1 cellular context compared by ENCODE assay signal in the genomic region with DNA sequence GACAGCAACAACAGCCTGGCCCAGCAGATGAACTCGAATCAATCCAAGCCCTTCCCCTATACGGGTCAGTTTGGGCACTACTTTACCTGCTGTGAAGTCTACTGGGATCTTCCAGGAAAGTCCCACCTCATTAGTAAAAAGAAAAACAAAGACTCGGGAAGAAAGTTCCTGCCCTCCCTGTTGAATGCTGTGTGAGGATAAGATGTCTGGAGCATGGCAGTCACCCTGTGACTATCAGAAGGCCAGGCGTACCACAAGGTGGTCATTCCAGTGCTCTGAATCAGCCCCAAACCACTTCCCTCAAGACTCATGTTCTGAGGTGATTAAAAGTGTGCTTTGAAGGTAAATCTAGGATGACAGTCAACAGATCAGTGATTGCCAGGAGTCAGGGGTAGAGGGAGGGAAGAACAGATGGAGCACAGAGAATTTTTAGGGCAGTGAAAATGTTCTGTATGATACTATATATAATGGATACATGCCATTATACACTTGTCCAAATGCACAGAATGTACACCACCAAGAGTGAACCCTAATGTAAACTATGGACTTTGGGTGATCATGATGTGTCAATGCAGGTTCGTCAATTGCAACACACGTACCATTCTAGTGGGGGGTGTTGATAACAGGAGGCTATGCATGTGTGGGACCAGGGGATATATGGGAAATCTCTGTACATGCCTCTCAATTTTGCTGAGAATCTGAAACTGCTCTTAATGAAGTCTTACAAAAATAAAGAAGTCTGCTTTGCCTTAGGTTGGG.
TF ChIP-seq lines count a peak whose summit lies in the region.

No MANE protein-coding gene starts in this region.

TF ChIP-seq in K562, 482 proteins besides CTCF, POLR2A, EP300 and RAD21:
- TF ChIP-seq, protein P1, sequence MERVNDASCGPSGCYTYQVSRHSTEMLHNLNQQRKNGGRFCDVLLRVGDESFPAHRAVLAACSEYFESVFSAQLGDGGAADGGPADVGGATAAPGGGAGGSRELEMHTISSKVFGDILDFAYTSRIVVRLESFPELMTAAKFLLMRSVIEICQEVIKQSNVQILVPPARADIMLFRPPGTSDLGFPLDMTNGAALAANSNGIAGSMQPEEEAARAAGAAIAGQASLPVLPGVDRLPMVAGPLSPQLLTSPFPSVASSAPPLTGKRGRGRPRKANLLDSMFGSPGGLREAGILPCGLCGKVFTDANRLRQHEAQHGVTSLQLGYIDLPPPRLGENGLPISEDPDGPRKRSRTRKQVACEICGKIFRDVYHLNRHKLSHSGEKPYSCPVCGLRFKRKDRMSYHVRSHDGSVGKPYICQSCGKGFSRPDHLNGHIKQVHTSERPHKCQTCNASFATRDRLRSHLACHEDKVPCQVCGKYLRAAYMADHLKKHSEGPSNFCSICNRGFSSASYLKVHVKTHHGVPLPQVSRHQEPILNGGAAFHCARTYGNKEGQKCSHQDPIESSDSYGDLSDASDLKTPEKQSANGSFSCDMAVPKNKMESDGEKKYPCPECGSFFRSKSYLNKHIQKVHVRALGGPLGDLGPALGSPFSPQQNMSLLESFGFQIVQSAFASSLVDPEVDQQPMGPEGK (CRISPR knock-in tag; IDR thresholded peaks at IDR 0.05; ENCODE audit: borderline replicate concordance) = no peak
- no peak for TF ChIP-seq ZNF146 (CRISPR knock-in tag; IDR thresholded peaks at IDR 0.05; ENCODE audit: unreplicated experiment)
- no peak for TF ChIP-seq RBM14 (IDR thresholded peaks at IDR 0.05; ENCODE audit: borderline replicate concordance, insufficient read depth, low read depth, low read length)
- no peak for TF ChIP-seq GABPB1 (CRISPR knock-in tag; IDR thresholded peaks at IDR 0.05)
- TF ChIP-seq STAT5A (IDR thresholded peaks at IDR 0.05; ENCODE audit: borderline replicate concordance, low read length) = peak; percentile 40; the same call in 1 of the 2 replicates
- TF ChIP-seq DACH1 (IDR thresholded peaks at IDR 0.05; ENCODE audit: partially characterized antibody) = no peak
- TF ChIP-seq HDGF (IDR thresholded peaks at IDR 0.05) = no peak
- peak; percentile 89 for TF ChIP-seq TEAD4 (IDR thresholded peaks at IDR 0.05; ENCODE audit: low read length)
- no peak for TF ChIP-seq TEAD4 (CRISPR knock-in tag; IDR thresholded peaks at IDR 0.05; ENCODE audit: borderline replicate concordance)
- TF ChIP-seq KLF16 (IDR thresholded peaks at IDR 0.05) = 0 out of 2 replicates have a peak, but pooled peaks have one; percentile 43
- TF ChIP-seq DMBX1 (CRISPR knock-in tag; IDR thresholded peaks at IDR 0.05; ENCODE audit: borderline replicate concordance) = no peak
- TF ChIP-seq SPI1 (IDR thresholded peaks at IDR 0.05; ENCODE audit: borderline replicate concordance, low read depth, low read length) = 0 out of 2 replicates have a peak, but pooled peaks have one; percentile 5
- TF ChIP-seq NCOR1 (IDR thresholded peaks at IDR 0.05) = peak; percentile 57; the same call in 1 of the 2 replicates
- TF ChIP-seq MTA1 (IDR thresholded peaks at IDR 0.05; ENCODE audit: borderline replicate concordance) = no peak
- no peak for TF ChIP-seq TEAD2 (tag; IDR thresholded peaks at IDR 0.05)
- TF ChIP-seq NFE2L1 (tag; IDR thresholded peaks at IDR 0.05; ENCODE audit: borderline replicate concordance, low read depth) = no peak
- TF ChIP-seq, protein P2, sequence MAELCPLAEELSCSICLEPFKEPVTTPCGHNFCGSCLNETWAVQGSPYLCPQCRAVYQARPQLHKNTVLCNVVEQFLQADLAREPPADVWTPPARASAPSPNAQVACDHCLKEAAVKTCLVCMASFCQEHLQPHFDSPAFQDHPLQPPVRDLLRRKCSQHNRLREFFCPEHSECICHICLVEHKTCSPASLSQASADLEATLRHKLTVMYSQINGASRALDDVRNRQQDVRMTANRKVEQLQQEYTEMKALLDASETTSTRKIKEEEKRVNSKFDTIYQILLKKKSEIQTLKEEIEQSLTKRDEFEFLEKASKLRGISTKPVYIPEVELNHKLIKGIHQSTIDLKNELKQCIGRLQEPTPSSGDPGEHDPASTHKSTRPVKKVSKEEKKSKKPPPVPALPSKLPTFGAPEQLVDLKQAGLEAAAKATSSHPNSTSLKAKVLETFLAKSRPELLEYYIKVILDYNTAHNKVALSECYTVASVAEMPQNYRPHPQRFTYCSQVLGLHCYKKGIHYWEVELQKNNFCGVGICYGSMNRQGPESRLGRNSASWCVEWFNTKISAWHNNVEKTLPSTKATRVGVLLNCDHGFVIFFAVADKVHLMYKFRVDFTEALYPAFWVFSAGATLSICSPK (IDR thresholded peaks at IDR 0.05; ENCODE audit: borderline replicate concordance) = no peak
- 0 out of 2 replicates have a peak, but pooled peaks have one; percentile 36 for TF ChIP-seq JUND (IDR thresholded peaks at IDR 0.05; ENCODE audit: borderline replicate concordance, low read depth, low read length)
- peak; percentile 16; the same call in 1 of the 3 replicates for TF ChIP-seq JUND (tag; IDR thresholded peaks at IDR 0.05; ENCODE audit: borderline replicate concordance, low read depth, low read length)
- no peak for TF ChIP-seq U2AF1 (optimal IDR thresholded peaks at IDR 0.05; ENCODE audit: low read depth, low read length)
- TF ChIP-seq ZSCAN32 (CRISPR knock-in tag; IDR thresholded peaks at IDR 0.05) = no peak
- no peak for TF ChIP-seq RBM34 (IDR thresholded peaks at IDR 0.05; ENCODE audit: borderline replicate concordance, insufficient read depth, low read length)
- TF ChIP-seq MEIS2 (IDR thresholded peaks at IDR 0.05; ENCODE audit: partially characterized antibody) = no peak
- no peak for TF ChIP-seq TCF7L2 (IDR thresholded peaks at IDR 0.05; ENCODE audit: low read depth, low read length)
- TF ChIP-seq PML (IDR thresholded peaks at IDR 0.05; ENCODE audit: low read length) = 0 out of 2 replicates have a peak, but pooled peaks have one; percentile 46
- peak; percentile 29; the same call in 1 of the 2 replicates for TF ChIP-seq DPF2 (IDR thresholded peaks at IDR 0.05)
- TF ChIP-seq KDM1A (IDR thresholded peaks at IDR 0.05) = peak; percentile 49 to 61; a peak in 3 of 4 replicates
- peak; percentile 89 for TF ChIP-seq CBFA2T3 (IDR thresholded peaks at IDR 0.05)
- no peak for TF ChIP-seq ZNF217 (CRISPR knock-in tag; IDR thresholded peaks at IDR 0.05)
- 0 out of 4 replicates have a peak, but pooled peaks of 1 of the 2 experiments have one; percentile 49 for TF ChIP-seq RCOR1 (IDR thresholded peaks at IDR 0.05; ENCODE audit: borderline replicate concordance in 1 of 2, low read depth in 2 of 2, low read length in 2 of 2)
- TF ChIP-seq RFX5 (IDR thresholded peaks at IDR 0.05; ENCODE audit: low read depth, low read length) = no peak
- TF ChIP-seq FOXM1 (IDR thresholded peaks at IDR 0.05; ENCODE audit: low read depth) = no peak
- no peak for TF ChIP-seq FOXM1 (CRISPR knock-in tag; IDR thresholded peaks at IDR 0.05; ENCODE audit: low read depth)
- TF ChIP-seq, protein P3, sequence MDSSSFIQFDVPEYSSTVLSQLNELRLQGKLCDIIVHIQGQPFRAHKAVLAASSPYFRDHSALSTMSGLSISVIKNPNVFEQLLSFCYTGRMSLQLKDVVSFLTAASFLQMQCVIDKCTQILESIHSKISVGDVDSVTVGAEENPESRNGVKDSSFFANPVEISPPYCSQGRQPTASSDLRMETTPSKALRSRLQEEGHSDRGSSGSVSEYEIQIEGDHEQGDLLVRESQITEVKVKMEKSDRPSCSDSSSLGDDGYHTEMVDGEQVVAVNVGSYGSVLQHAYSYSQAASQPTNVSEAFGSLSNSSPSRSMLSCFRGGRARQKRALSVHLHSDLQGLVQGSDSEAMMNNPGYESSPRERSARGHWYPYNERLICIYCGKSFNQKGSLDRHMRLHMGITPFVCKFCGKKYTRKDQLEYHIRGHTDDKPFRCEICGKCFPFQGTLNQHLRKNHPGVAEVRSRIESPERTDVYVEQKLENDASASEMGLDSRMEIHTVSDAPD (CRISPR knock-in tag; IDR thresholded peaks at IDR 0.05) = no peak
- no peak for TF ChIP-seq ZNF143 (CRISPR knock-in tag; IDR thresholded peaks at IDR 0.05)
- TF ChIP-seq NFIX (CRISPR knock-in tag; IDR thresholded peaks at IDR 0.05; ENCODE audit: low read depth) = no peak
- peak; percentile 53 for TF ChIP-seq POLR2AphosphoS5 (IDR thresholded peaks at IDR 0.05; ENCODE audit: control insufficient read depth, insufficient read depth, low read depth, low read length)
- TF ChIP-seq, protein P4, sequence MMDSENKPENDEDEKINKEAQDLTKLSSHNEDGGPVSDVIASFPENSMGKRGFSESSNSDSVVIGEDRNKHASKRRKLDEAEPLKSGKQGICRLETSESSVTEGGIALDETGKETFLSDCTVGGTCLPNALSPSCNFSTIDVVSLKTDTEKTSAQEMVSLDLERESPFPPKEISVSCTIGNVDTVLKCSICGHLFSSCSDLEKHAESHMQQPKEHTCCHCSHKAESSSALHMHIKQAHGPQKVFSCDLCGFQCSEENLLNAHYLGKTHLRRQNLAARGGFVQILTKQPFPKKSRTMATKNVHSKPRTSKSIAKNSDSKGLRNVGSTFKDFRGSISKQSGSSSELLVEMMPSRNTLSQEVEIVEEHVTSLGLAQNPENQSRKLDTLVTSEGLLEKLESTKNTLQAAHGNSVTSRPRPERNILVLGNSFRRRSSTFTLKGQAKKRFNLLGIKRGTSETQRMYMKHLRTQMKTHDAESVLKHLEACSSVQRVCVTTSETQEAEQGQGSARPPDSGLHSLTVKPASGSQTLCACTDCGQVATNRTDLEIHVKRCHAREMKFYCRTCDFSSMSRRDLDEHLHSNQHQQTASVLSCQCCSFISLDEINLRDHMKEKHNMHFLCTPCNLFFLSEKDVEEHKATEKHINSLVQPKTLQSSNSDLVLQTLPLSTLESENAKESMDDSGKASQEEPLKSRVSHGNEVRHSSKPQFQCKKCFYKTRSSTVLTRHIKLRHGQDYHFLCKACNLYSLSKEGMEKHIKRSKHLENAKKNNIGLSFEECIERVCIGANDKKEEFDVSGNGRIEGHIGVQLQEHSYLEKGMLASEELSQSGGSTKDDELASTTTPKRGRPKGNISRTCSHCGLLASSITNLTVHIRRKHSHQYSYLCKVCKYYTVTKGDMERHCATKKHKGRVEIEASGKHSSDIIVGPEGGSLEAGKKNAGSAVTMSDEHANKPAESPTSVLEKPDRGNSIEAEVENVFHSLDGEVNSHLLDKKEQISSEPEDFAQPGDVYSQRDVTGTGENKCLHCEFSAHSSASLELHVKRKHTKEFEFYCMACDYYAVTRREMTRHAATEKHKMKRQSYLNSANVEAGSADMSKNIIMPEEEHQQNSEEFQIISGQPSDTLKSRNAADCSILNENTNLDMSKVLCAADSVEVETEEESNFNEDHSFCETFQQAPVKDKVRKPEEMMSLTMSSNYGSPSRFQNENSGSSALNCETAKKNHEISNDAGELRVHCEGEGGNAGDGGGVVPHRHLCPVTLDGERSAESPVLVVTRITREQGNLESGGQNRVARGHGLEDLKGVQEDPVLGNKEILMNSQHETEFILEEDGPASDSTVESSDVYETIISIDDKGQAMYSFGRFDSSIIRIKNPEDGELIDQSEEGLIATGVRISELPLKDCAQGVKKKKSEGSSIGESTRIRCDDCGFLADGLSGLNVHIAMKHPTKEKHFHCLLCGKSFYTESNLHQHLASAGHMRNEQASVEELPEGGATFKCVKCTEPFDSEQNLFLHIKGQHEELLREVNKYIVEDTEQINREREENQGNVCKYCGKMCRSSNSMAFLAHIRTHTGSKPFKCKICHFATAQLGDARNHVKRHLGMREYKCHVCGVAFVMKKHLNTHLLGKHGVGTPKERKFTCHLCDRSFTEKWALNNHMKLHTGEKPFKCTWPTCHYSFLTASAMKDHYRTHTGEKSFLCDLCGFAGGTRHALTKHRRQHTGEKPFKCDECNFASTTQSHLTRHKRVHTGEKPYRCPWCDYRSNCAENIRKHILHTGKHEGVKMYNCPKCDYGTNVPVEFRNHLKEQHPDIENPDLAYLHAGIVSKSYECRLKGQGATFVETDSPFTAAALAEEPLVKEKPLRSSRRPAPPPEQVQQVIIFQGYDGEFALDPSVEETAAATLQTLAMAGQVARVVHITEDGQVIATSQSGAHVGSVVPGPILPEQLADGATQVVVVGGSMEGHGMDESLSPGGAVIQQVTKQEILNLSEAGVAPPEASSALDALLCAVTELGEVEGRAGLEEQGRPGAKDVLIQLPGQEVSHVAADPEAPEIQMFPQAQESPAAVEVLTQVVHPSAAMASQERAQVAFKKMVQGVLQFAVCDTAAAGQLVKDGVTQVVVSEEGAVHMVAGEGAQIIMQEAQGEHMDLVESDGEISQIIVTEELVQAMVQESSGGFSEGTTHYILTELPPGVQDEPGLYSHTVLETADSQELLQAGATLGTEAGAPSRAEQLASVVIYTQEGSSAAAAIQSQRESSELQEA (IDR thresholded peaks at IDR 0.05; ENCODE audit: low read depth) = no peak
- peak; percentile 82 for TF ChIP-seq CBFA2T2 (conservative IDR thresholded peaks at IDR 0.05)
- TF ChIP-seq ATF1 (CRISPR knock-in tag; IDR thresholded peaks at IDR 0.05) = no peak
- no peak for TF ChIP-seq ATF1 (tag; IDR thresholded peaks at IDR 0.05)
- peak; percentile 90 for TF ChIP-seq TCF3 (CRISPR knock-in tag; IDR thresholded peaks at IDR 0.05)
- peak; percentile 59; the same call in 1 of the 2 replicates for TF ChIP-seq TAL1 (IDR thresholded peaks at IDR 0.05)
- peak; percentile 35; the same call in 1 of the 2 replicates for TF ChIP-seq GATA2 (CRISPR knock-in tag; IDR thresholded peaks at IDR 0.05)
- TF ChIP-seq FOSL1 (tag; conservative IDR thresholded peaks at IDR 0.05) = peak; percentile 76
- 0 out of 2 replicates have a peak, but pooled peaks have one; percentile 18 for TF ChIP-seq SMARCA4 (IDR thresholded peaks at IDR 0.05)
- no peak for TF ChIP-seq FOXK1 (CRISPR knock-in tag; IDR thresholded peaks at IDR 0.05; ENCODE audit: borderline replicate concordance)
- TF ChIP-seq, protein P5, sequence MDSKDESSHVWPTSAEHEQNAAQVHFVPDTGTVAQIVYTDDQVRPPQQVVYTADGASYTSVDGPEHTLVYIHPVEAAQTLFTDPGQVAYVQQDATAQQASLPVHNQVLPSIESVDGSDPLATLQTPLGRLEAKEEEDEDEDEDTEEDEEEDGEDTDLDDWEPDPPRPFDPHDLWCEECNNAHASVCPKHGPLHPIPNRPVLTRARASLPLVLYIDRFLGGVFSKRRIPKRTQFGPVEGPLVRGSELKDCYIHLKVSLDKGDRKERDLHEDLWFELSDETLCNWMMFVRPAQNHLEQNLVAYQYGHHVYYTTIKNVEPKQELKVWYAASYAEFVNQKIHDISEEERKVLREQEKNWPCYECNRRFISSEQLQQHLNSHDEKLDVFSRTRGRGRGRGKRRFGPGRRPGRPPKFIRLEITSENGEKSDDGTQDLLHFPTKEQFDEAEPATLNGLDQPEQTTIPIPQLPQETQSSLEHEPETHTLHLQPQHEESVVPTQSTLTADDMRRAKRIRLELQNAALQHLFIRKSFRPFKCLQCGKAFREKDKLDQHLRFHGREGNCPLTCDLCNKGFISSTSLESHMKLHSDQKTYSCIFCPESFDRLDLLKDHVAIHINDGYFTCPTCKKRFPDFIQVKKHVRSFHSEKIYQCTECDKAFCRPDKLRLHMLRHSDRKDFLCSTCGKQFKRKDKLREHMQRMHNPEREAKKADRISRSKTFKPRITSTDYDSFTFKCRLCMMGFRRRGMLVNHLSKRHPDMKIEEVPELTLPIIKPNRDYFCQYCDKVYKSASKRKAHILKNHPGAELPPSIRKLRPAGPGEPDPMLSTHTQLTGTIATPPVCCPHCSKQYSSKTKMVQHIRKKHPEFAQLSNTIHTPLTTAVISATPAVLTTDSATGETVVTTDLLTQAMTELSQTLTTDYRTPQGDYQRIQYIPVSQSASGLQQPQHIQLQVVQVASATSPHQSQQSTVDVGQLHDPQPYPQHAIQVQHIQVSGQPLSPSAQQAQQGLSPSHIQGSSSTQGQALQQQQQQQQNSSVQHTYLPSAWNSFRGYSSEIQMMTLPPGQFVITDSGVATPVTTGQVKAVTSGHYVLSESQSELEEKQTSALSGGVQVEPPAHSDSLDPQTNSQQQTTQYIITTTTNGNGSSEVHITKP (IDR thresholded peaks at IDR 0.05; ENCODE audit: partially characterized antibody) = no peak
- no peak for TF ChIP-seq HNRNPL (IDR thresholded peaks at IDR 0.05; ENCODE audit: low read depth, low read length)
- no peak for TF ChIP-seq ZEB2 (IDR thresholded peaks at IDR 0.05)
- TF ChIP-seq ARID1B (IDR thresholded peaks at IDR 0.05) = peak; percentile 64
